18 cellular contexts compared by ENCODE assay signal in the genomic region with DNA sequence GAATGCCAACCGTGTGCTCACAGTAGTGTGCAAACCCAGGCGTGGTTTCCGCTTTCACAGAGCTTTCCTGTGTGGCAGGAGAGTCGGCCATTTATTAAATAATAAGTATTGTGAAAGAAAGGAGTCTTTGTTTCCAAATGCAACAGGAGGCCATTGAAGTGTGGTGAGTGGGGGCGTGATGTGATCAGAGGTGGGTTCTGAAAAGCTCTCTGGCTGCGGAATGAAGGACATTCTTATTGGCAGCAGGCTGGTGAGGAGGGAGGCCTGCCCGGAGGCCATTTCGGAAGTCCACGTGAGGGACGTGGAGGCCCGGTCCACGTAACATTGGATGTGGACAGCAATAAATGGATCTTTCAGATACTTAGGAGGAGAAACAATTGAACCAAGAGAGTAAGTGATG. TPM values are rescaled to one million over a fixed set of nuclear protein-coding genes. Genes with fewer than 3 reads are reported as not detected.
DNase-seq lines count a peak whose midpoint lies in the region; ATAC-seq and TF ChIP-seq lines count a peak whose summit lies in the region.
"Had no signal": no experiment of that assay in that cellular context is flagged by ENCODE, and none has a peak within 500 bp of the region (broad histone marks: within the 10 kb centered on the region; RNA-seq: fewer than 3 reads in every experiment).

No MANE protein-coding gene starts in this region.

- H3K27me3 Mint-ChIP-seq in brain (peaks cover 2% of the 10 kb centered on the region), CD14-positive monocyte (ENCODE audit: low read depth in 3 of 3) (peaks cover 10 to 26% (median 15%) of the 10 kb centered on the region in 3 donors)
- peaks cover 16 to 51% (median 38%) of the 10 kb centered on the region in 5 donors for H3K27me3 Mint-ChIP-seq in naive thymus-derived CD4-positive, alpha-beta T cell
- H3K27me3 Mint-ChIP-seq in natural killer cell treated with Interleukin-12 subunit alpha and Interleukin-12 subunit beta and Interleukin-15 and Interleukin-18, amount 100 ng/mL, for 72 hours, result peaks cover 19 to 44% of the 10 kb centered on the region in 2 donors

- CTCF ChIA-PET in naive thymus-derived CD4-positive, alpha-beta T cell (lab: Charles Lee), result no interaction called here

- peak overlapping the region in 1 of 2 donors; percentile 20 for H3K27ac ChIP-seq in testis
- H3K27ac ChIP-seq in naive thymus-derived CD4-positive, alpha-beta T cell (ENCODE audit: low read depth, low read length), result no peak overlapping the region
- H3K27ac ChIP-seq: C4-2B had no signal

- WGBS in testis, 2 donors, result 57 to 58% methylated on average over 12 of the region's 12 CpGs

- ATAC-seq in naive thymus-derived CD4-positive, alpha-beta T cell, result no peak
- ATAC-seq in natural killer cell treated with Interleukin-12 subunit alpha and Interleukin-12 subunit beta and Interleukin-15 and Interleukin-18, amount 100 ng/mL, for 72 hours, result no peak
- ATAC-seq: GM12878 had no signal

- H3K4me3 Mint-ChIP-seq in brain (peak overlapping the region in 4 of 5 experiments; percentile 57 to 82 (median 70)), CD14-positive monocyte (no peak overlapping the region)
- H3K4me3 Mint-ChIP-seq in naive thymus-derived CD4-positive, alpha-beta T cell, result no peak overlapping the region
- H3K4me3 Mint-ChIP-seq in natural killer cell treated with Interleukin-12 subunit alpha and Interleukin-12 subunit beta and Interleukin-15 and Interleukin-18, amount 100 ng/mL, for 72 hours, result no peak overlapping the region
- H3K4me3 Mint-ChIP-seq: IgD-negative memory B cell had no signal

- TF ChIP-seq CTCF in brain (conservative IDR thresholded peaks at IDR 0.05), result no peak
- TF ChIP-seq CTCF in testis (IDR thresholded peaks at IDR 0.05), result no peak
- no peak for TF ChIP-seq CTCF in CD14-positive monocyte (IDR thresholded peaks at IDR 0.05)

- POLR2A ChIA-PET in naive thymus-derived CD4-positive, alpha-beta T cell (lab: Charles Lee), result no interaction called here

- no peaks in the 10 kb centered on the region for H3K9me3 ChIP-seq in testis
- H3K9me3 ChIP-seq in naive thymus-derived CD4-positive, alpha-beta T cell (ENCODE audit: control insufficient read depth in 2 of 3, low read length in 3 of 3), result no peaks in the 10 kb centered on the region

- peaks cover 37% of the 10 kb centered on the region for H3K4me1 Mint-ChIP-seq in brain
- H3K4me1 Mint-ChIP-seq in naive thymus-derived CD4-positive, alpha-beta T cell, result peaks cover 0 to 4% (median 0%) of the 10 kb centered on the region in 7 donors
- H3K4me1 Mint-ChIP-seq in CD14-positive monocyte, result no peaks in the 10 kb centered on the region
- H3K4me1 Mint-ChIP-seq in natural killer cell treated with Interleukin-12 subunit alpha and Interleukin-12 subunit beta and Interleukin-15 and Interleukin-18, amount 100 ng/mL, for 72 hours (ENCODE audit: low read depth in 2 of 2), result no peaks in the 10 kb centered on the region
- H3K4me1 Mint-ChIP-seq: IgD-negative memory B cell had no signal

- DNase-seq in NCI-H748 (lab: John Stamatoyannopoulos, UW; ENCODE audit: unreplicated experiment) (peak; percentile 26), NCI-H748 treated with DMSO at 0.1 percent for 48 hours (lab: John Stamatoyannopoulos, UW) (no peak), midbrain (lab: John Stamatoyannopoulos, UW) (peak; percentile 26), testis (peak; percentile 57), CD14-positive monocyte (ENCODE audit: low spot score) (no peak)
- no peak for DNase-seq in naive thymus-derived CD4-positive, alpha-beta T cell
- no peak for DNase-seq in natural killer cell treated with Interleukin-12 subunit alpha and Interleukin-12 subunit beta and Interleukin-15 and Interleukin-18, amount 100 ng/mL, for 72 hours (ENCODE audit: low spot score)
- DNase-seq: 8988T, DMS53, HCEC 1CT, NCI-H1694, NCI-H446 treated with DMSO at 0.1 percent for 48 hours, SHP77 treated with DMSO at 0.1 percent for 48 hours had no signal

- peak overlapping the region; percentile 54 to 98 (median 95) for H3K27ac Mint-ChIP-seq in brain
- H3K27ac Mint-ChIP-seq in naive thymus-derived CD4-positive, alpha-beta T cell, result no peak overlapping the region
- H3K27ac Mint-ChIP-seq in CD14-positive monocyte, result no peak overlapping the region
- no peak overlapping the region for H3K27ac Mint-ChIP-seq in natural killer cell treated with Interleukin-12 subunit alpha and Interleukin-12 subunit beta and Interleukin-15 and Interleukin-18, amount 100 ng/mL, for 72 hours
- H3K27ac Mint-ChIP-seq: IgD-negative memory B cell had no signal

- H3K36me3 Mint-ChIP-seq in brain, result peaks cover 9% of the 10 kb centered on the region
- H3K36me3 Mint-ChIP-seq in naive thymus-derived CD4-positive, alpha-beta T cell, result no peaks in the 10 kb centered on the region
- no peaks in the 10 kb centered on the region for H3K36me3 Mint-ChIP-seq in CD14-positive monocyte
- no peaks in the 10 kb centered on the region for H3K36me3 Mint-ChIP-seq in natural killer cell treated with Interleukin-12 subunit alpha and Interleukin-12 subunit beta and Interleukin-15 and Interleukin-18, amount 100 ng/mL, for 72 hours
- H3K36me3 Mint-ChIP-seq: IgD-negative memory B cell had no signal

- H3K4me3 ChIP-seq in testis, result no peak overlapping the region
- no peak overlapping the region for H3K4me3 ChIP-seq in naive thymus-derived CD4-positive, alpha-beta T cell (ENCODE audit: low read length)
- H3K4me3 ChIP-seq: GM12878 had no signal

- no peak for TF ChIP-seq POLR2A in testis (IDR thresholded peaks at IDR 0.05)

- H3K4me1 ChIP-seq in testis, result peaks cover 17% of the 10 kb centered on the region
- no peaks in the 10 kb centered on the region for H3K4me1 ChIP-seq in naive thymus-derived CD4-positive, alpha-beta T cell (ENCODE audit: control insufficient read depth in 2 of 2, insufficient read depth in 2 of 2, low read length in 2 of 2)

- intact Hi-C loops in testis (cut with DNase I; ENCODE audit: low total_unique reads) (no loop called here), CD14-positive monocyte (cut with micrococcal nuclease) (no loop called here)
- intact Hi-C loops in naive thymus-derived CD4-positive, alpha-beta T cell (cut with micrococcal nuclease), result no loop called here

- no peaks in the 10 kb centered on the region for H3K36me3 ChIP-seq in testis (ENCODE audit: low read depth, missing control alignments)
- no peaks in the 10 kb centered on the region for H3K36me3 ChIP-seq in naive thymus-derived CD4-positive, alpha-beta T cell (ENCODE audit: control insufficient read depth in 2 of 3, insufficient read depth in 3 of 3, low read length in 3 of 3)

- H3K9me3 Mint-ChIP-seq in brain, result peaks cover 0 to 8% (median 0%) of the 10 kb centered on the region in 5 experiments
- peaks cover 0 to 2% (median 0%) of the 10 kb centered on the region in 11 donors for H3K9me3 Mint-ChIP-seq in naive thymus-derived CD4-positive, alpha-beta T cell
- H3K9me3 Mint-ChIP-seq in CD14-positive monocyte, result peaks cover 0 to 1% (median 0%) of the 10 kb centered on the region in 7 donors
- no peaks in the 10 kb centered on the region for H3K9me3 Mint-ChIP-seq in natural killer cell treated with Interleukin-12 subunit alpha and Interleukin-12 subunit beta and Interleukin-15 and Interleukin-18, amount 100 ng/mL, for 72 hours

- H3K27me3 ChIP-seq in testis, result no peaks in the 10 kb centered on the region
- H3K27me3 ChIP-seq in naive thymus-derived CD4-positive, alpha-beta T cell (ENCODE audit: control insufficient read depth in 2 of 2, insufficient read depth in 2 of 2, low read length in 2 of 2), result peaks cover 0 to 8% of the 10 kb centered on the region in 2 donors

RNA-seq across cellular contexts. Expression of gene ARNT2, which starts 11.1 kb away (rescaled TPM):
- polyA plus RNA-seq in brain (ENCODE audit: insufficient read depth, low read depth, low replicate concordance) (65.6 TPM), testis (ENCODE audit: insufficient read depth, low read depth, low replicate concordance) (34.3 TPM), CD14-positive monocyte (not detected)
- total RNA-seq in testis, result 10 to 100 TPM; 50.2 to 58.7 TPM
- not detected for total RNA-seq in naive thymus-derived CD4-positive, alpha-beta T cell
- not detected for polyA plus RNA-seq in naive thymus-derived CD4-positive, alpha-beta T cell
- total RNA-seq in natural killer cell treated with Interleukin-12 subunit alpha and Interleukin-12 subunit beta and Interleukin-15 and Interleukin-18, amount 100 ng/mL, for 72 hours, result not detected
- total RNA-seq: GM12878, HT-29 had no signal
- polyA plus RNA-seq: IgD-negative memory B cell had no signal

Comparison
In these comparisons a context has a peak if more than half of its experiments do, and no peak if none do; other contexts are left out.
1. DNase-seq: peak in NCI-H748 (single experiment), midbrain (single experiment) and testis (single experiment); none in NCI-H748 treated with DMSO at 0.1 percent for 48 hours (single experiment), naive thymus-derived CD4-positive, alpha-beta T cell (0 of 9), CD14-positive monocyte (single experiment) and natural killer cell treated with Interleukin-12 subunit alpha and Interleukin-12 subunit beta and Interleukin-15 and Interleukin-18, amount 100 ng/mL, for 72 hours (single experiment).
2. H3K27ac Mint-ChIP-seq: peak in brain (5 of 5); none in naive thymus-derived CD4-positive, alpha-beta T cell (0 of 9), CD14-positive monocyte (0 of 7) and natural killer cell treated with Interleukin-12 subunit alpha and Interleukin-12 subunit beta and Interleukin-15 and Interleukin-18, amount 100 ng/mL, for 72 hours (0 of 2).
3. H3K4me3 Mint-ChIP-seq: peak in brain (4 of 5); none in naive thymus-derived CD4-positive, alpha-beta T cell (0 of 10), CD14-positive monocyte (0 of 2) and natural killer cell treated with Interleukin-12 subunit alpha and Interleukin-12 subunit beta and Interleukin-15 and Interleukin-18, amount 100 ng/mL, for 72 hours (single experiment).
4. RNA of gene ARNT2, which starts 11.1 kb away (polyA plus RNA-seq): 65.6 TPM in brain (single experiment) and 34.3 TPM in testis (single experiment); not detected in CD14-positive monocyte and not detected in naive thymus-derived CD4-positive, alpha-beta T cell; every median in the first group is over 10 times any median in the second.